ENCODE assay signal across 1 cellular context in the genomic region with DNA sequence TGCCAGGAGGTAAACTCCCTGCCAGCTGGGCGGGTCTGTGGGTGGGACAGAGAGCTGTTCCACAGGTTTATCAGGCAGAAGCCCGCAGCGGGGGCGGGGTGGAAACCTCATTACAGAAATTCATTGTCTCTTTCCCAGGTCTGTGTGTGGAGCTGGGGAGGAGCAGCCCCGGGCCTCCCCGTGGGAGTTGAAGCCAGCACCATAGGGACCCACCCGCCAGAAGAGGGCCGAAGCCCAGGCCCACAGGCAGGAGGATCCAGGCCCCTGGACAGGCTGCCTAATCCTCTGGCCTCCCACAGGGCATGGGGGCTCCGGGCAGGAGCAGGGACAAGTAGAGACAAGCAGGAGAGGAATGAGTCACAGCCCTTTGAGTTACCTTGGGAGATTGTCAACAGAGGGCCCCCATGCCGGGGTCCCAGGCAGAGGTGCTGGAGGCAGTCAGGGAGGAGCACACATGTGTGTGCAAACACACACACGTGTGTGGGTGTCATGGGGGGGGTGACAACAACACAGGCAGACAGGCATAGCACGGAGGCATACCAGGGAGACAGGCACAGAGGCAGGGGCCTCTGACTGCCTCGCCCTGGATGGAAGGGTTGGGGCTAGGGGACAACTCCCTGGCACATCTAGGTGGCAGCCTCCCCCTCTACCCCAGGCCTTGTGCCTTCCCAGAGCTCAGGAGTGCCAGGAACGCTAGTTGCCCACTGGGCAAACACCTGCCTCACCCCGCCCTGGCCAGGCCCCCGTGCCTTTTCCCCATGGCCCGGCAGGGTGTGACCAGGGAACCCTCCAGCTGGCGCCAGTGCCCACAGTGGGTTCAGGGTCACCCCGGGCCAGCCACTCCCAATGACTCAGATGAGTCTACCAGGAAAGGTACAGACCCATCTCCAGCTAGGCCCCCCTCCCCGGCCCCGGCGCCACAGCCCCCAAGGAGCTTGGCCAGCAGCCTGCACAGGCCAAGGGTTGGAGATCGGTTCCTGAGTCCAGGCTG.
A peak's percentile ranks its signal among the peaks of the same experiment; 100 is the strongest.
TF ChIP-seq lines count a peak whose summit lies in the region.

No MANE protein-coding gene starts in this region.

TF ChIP-seq in HEK293, 187 proteins besides CTCF, POLR2A, EP300 and RAD21 (continued from another document and continues in another):
- TF ChIP-seq, protein P1, sequence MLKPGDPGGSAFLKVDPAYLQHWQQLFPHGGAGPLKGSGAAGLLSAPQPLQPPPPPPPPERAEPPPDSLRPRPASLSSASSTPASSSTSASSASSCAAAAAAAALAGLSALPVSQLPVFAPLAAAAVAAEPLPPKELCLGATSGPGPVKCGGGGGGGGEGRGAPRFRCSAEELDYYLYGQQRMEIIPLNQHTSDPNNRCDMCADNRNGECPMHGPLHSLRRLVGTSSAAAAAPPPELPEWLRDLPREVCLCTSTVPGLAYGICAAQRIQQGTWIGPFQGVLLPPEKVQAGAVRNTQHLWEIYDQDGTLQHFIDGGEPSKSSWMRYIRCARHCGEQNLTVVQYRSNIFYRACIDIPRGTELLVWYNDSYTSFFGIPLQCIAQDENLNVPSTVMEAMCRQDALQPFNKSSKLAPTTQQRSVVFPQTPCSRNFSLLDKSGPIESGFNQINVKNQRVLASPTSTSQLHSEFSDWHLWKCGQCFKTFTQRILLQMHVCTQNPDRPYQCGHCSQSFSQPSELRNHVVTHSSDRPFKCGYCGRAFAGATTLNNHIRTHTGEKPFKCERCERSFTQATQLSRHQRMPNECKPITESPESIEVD (tag by site-specific recombination; IDR thresholded peaks at IDR 0.05) = no peak
- no peak for TF ChIP-seq ZNF214 (tag by site-specific recombination; IDR thresholded peaks at IDR 0.05; ENCODE audit: borderline replicate concordance)
- TF ChIP-seq, protein P2, sequence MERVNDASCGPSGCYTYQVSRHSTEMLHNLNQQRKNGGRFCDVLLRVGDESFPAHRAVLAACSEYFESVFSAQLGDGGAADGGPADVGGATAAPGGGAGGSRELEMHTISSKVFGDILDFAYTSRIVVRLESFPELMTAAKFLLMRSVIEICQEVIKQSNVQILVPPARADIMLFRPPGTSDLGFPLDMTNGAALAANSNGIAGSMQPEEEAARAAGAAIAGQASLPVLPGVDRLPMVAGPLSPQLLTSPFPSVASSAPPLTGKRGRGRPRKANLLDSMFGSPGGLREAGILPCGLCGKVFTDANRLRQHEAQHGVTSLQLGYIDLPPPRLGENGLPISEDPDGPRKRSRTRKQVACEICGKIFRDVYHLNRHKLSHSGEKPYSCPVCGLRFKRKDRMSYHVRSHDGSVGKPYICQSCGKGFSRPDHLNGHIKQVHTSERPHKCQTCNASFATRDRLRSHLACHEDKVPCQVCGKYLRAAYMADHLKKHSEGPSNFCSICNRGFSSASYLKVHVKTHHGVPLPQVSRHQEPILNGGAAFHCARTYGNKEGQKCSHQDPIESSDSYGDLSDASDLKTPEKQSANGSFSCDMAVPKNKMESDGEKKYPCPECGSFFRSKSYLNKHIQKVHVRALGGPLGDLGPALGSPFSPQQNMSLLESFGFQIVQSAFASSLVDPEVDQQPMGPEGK (tag by site-specific recombination; IDR thresholded peaks at IDR 0.05) = peak; percentile 98
- TF ChIP-seq ZNF354C (tag by site-specific recombination; IDR thresholded peaks at IDR 0.05; ENCODE audit: borderline replicate concordance, low read depth) = no peak
- no peak for TF ChIP-seq ZNF114 (tag by site-specific recombination; IDR thresholded peaks at IDR 0.05)
- no peak for TF ChIP-seq GLI2 (tag by site-specific recombination; IDR thresholded peaks at IDR 0.05; ENCODE audit: borderline replicate concordance, low read depth)
- 0 out of 2 replicates have a peak, but pooled peaks have one; percentile 20 for TF ChIP-seq ZNF76 (tag by site-specific recombination; IDR thresholded peaks at IDR 0.05; ENCODE audit: borderline replicate concordance, low read depth)
- TF ChIP-seq ZNF548 (tag by site-specific recombination; IDR thresholded peaks at IDR 0.05) = peak; percentile 85; the same call in 1 of the 2 replicates
- TF ChIP-seq ZNF843 (tag by site-specific recombination; IDR thresholded peaks at IDR 0.05) = no peak
- no peak for TF ChIP-seq ZNF561 (tag by site-specific recombination; IDR thresholded peaks at IDR 0.05; ENCODE audit: borderline replicate concordance)
- no peak for TF ChIP-seq ZNF248 (tag by site-specific recombination; IDR thresholded peaks at IDR 0.05)
- no peak for TF ChIP-seq ELK4 (IDR thresholded peaks at IDR 0.05; ENCODE audit: borderline replicate concordance, low read depth, low read length)
- no peak for TF ChIP-seq YY2 (tag by site-specific recombination; IDR thresholded peaks at IDR 0.05)
- TF ChIP-seq, protein P3, sequence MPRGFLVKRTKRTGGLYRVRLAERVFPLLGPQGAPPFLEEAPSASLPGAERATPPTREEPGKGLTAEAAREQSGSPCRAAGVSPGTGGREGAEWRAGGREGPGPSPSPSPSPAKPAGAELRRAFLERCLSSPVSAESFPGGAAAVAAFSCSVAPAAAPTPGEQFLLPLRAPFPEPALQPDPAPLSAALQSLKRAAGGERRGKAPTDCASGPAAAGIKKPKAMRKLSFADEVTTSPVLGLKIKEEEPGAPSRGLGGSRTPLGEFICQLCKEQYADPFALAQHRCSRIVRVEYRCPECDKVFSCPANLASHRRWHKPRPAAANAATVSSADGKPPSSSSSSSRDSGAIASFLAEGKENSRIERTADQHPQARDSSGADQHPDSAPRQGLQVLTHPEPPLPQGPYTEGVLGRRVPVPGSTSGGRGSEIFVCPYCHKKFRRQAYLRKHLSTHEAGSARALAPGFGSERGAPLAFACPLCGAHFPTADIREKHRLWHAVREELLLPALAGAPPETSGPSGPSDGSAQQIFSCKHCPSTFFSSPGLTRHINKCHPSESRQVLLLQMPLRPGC (tag by site-specific recombination; IDR thresholded peaks at IDR 0.05) = no peak
- no peak for TF ChIP-seq ZNF2 (tag by site-specific recombination; IDR thresholded peaks at IDR 0.05)
- no peak for TF ChIP-seq ZNF175 (tag by site-specific recombination; IDR thresholded peaks at IDR 0.05)
- TF ChIP-seq GLIS1 (tag by site-specific recombination; IDR thresholded peaks at IDR 0.05) = peak; percentile 99
- no peak for TF ChIP-seq KLF10 (tag by site-specific recombination; IDR thresholded peaks at IDR 0.05)
- TF ChIP-seq ZNF16 (tag by site-specific recombination; IDR thresholded peaks at IDR 0.05; ENCODE audit: low read depth) = no peak
- TF ChIP-seq KLF9 (tag by site-specific recombination; IDR thresholded peaks at IDR 0.05; ENCODE audit: low read depth) = no peak
- TF ChIP-seq HOXC10 (CRISPR knock-in tag; IDR thresholded peaks at IDR 0.05) = no peak
- TF ChIP-seq ZNF768 (tag by site-specific recombination; IDR thresholded peaks at IDR 0.05) = no peak
- TF ChIP-seq, protein P4, sequence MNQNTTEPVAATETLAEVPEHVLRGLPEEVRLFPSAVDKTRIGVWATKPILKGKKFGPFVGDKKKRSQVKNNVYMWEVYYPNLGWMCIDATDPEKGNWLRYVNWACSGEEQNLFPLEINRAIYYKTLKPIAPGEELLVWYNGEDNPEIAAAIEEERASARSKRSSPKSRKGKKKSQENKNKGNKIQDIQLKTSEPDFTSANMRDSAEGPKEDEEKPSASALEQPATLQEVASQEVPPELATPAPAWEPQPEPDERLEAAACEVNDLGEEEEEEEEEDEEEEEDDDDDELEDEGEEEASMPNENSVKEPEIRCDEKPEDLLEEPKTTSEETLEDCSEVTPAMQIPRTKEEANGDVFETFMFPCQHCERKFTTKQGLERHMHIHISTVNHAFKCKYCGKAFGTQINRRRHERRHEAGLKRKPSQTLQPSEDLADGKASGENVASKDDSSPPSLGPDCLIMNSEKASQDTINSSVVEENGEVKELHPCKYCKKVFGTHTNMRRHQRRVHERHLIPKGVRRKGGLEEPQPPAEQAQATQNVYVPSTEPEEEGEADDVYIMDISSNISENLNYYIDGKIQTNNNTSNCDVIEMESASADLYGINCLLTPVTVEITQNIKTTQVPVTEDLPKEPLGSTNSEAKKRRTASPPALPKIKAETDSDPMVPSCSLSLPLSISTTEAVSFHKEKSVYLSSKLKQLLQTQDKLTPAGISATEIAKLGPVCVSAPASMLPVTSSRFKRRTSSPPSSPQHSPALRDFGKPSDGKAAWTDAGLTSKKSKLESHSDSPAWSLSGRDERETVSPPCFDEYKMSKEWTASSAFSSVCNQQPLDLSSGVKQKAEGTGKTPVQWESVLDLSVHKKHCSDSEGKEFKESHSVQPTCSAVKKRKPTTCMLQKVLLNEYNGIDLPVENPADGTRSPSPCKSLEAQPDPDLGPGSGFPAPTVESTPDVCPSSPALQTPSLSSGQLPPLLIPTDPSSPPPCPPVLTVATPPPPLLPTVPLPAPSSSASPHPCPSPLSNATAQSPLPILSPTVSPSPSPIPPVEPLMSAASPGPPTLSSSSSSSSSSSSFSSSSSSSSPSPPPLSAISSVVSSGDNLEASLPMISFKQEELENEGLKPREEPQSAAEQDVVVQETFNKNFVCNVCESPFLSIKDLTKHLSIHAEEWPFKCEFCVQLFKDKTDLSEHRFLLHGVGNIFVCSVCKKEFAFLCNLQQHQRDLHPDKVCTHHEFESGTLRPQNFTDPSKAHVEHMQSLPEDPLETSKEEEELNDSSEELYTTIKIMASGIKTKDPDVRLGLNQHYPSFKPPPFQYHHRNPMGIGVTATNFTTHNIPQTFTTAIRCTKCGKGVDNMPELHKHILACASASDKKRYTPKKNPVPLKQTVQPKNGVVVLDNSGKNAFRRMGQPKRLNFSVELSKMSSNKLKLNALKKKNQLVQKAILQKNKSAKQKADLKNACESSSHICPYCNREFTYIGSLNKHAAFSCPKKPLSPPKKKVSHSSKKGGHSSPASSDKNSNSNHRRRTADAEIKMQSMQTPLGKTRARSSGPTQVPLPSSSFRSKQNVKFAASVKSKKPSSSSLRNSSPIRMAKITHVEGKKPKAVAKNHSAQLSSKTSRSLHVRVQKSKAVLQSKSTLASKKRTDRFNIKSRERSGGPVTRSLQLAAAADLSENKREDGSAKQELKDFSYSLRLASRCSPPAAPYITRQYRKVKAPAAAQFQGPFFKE (tag by site-specific recombination; IDR thresholded peaks at IDR 0.05; ENCODE audit: borderline replicate concordance) = no peak
- TF ChIP-seq ZNF169 (tag by site-specific recombination; IDR thresholded peaks at IDR 0.05) = no peak
- TF ChIP-seq OSR2 (tag by site-specific recombination; IDR thresholded peaks at IDR 0.05) = 0 out of 2 replicates have a peak, but pooled peaks have one; percentile 35
- no peak for TF ChIP-seq ZNF777 (tag by site-specific recombination; IDR thresholded peaks at IDR 0.05; ENCODE audit: borderline replicate concordance)
- TF ChIP-seq ZBTB49 (tag by site-specific recombination; IDR thresholded peaks at IDR 0.05; ENCODE audit: low read depth) = no peak
- TF ChIP-seq, protein P5, sequence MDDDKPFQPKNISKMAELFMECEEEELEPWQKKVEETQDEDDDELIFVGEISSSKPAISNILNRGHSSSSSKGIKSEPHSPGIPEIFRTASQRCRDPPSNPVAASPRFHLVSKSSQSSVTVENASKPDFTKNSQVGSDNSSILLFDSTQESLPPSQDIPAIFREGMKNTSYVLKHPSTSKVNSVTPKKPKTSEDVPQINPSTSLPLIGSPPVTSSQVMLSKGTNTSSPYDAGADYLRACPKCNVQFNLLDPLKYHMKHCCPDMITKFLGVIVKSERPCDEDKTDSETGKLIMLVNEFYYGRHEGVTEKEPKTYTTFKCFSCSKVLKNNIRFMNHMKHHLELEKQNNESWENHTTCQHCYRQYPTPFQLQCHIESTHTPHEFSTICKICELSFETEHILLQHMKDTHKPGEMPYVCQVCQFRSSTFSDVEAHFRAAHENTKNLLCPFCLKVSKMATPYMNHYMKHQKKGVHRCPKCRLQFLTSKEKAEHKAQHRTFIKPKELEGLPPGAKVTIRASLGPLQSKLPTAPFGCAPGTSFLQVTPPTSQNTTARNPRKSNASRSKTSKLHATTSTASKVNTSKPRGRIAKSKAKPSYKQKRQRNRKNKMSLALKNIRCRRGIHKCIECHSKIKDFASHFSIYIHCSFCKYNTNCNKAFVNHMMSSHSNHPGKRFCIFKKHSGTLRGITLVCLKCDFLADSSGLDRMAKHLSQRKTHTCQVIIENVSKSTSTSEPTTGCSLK (tag by site-specific recombination; IDR thresholded peaks at IDR 0.05) = no peak
- TF ChIP-seq SETDB1 (IDR thresholded peaks at IDR 0.05; ENCODE audit: insufficient read length, low read length) = no peak
- TF ChIP-seq ZNF311 (tag by site-specific recombination; IDR thresholded peaks at IDR 0.05; ENCODE audit: borderline replicate concordance) = no peak
- no peak for TF ChIP-seq ZNF23 (tag by site-specific recombination; IDR thresholded peaks at IDR 0.05; ENCODE audit: borderline replicate concordance)
- TF ChIP-seq KLF8 (tag by site-specific recombination; IDR thresholded peaks at IDR 0.05) = 0 out of 2 replicates have a peak, but pooled peaks have one; percentile 12
- TF ChIP-seq ZNF394 (tag by site-specific recombination; IDR thresholded peaks at IDR 0.05; ENCODE audit: borderline replicate concordance) = peak; percentile 34; the same call in 1 of the 2 replicates
- TF ChIP-seq ZNF274 (IDR thresholded peaks at IDR 0.05; ENCODE audit: low read length) = no peak
- no peak for TF ChIP-seq ZNF274 (tag by site-specific recombination; IDR thresholded peaks at IDR 0.05; ENCODE audit: borderline replicate concordance)
- TF ChIP-seq ZNF677 (tag by site-specific recombination; IDR thresholded peaks at IDR 0.05) = no peak
- TF ChIP-seq TCF7L2 (IDR thresholded peaks at IDR 0.05; ENCODE audit: borderline replicate concordance, low read depth, low read length) = no peak
- no peak for TF ChIP-seq ZNF701 (tag by site-specific recombination; IDR thresholded peaks at IDR 0.05)
- no peak for TF ChIP-seq ZNF549 (tag by site-specific recombination; IDR thresholded peaks at IDR 0.05)
